ENCODE assay signal across 30 cellular contexts in genomic region chr6:46963626-46964025, GRCh38. TPM values are rescaled to one million over a fixed set of nuclear protein-coding genes. Genes with fewer than 3 reads are reported as not detected.
DNase-seq lines count a peak whose midpoint lies in the region; ATAC-seq, FAIRE-seq and TF ChIP-seq lines count a peak whose summit lies in the region.
"Had no signal": no experiment of that assay in that cellular context is flagged by ENCODE, and none has a peak within 500 bp of the region (broad histone marks: within the 10 kb centered on the region; RNA-seq: fewer than 3 reads in every experiment).

No MANE protein-coding gene starts in this region.

- peak; percentile 55 for DNase-seq in Daoy (ENCODE audit: low read depth)
- DNase-seq in RCC 7860 (ENCODE audit: low spot score), result peak; percentile 33
- peak; percentile 63 for DNase-seq in fibroblast of the aortic adventitia (ENCODE audit: low read depth)
- no peak for DNase-seq in left lung
- no peak for DNase-seq in NCI-H1436 (lab: John Stamatoyannopoulos, UW)
- no peak for DNase-seq in upper lobe of right lung
- DNase-seq in left colon, result no peak
- DNase-seq in gastrocnemius medialis, result no peak
- DNase-seq: activated CD4-positive, alpha-beta T cell treated with anti-CD3 and anti-CD28 coated beads, Interleukin-2, amount 50 U/mL, for 4 hours; activated CD8-positive, alpha-beta memory T cell treated with anti-CD3 and anti-CD28 coated beads, Interleukin-2, amount 50 U/mL, for 48 hours; BE2C; Caco-2; DMS79; foreskin keratinocyte; HFFc6; kidney; mesenchymal stem cell; naive thymus-derived CD4-positive, alpha-beta T cell; NCI-H1105; NCI-H2029 treated with DMSO at 0.1 percent for 48 hours; NCI-H2227 treated with DMSO at 0.1 percent for 48 hours; NCI-H748 treated with DMSO at 0.1 percent for 48 hours; retina; stimulated activated CD4-positive, alpha-beta T cell treated with anti-CD3 and anti-CD28 coated beads, Interleukin-4, amount 100 ng/mL, for 1 hour had no signal

- H3K27me3 ChIP-seq in left lung, result no peaks in the 10 kb centered on the region
- no peaks in the 10 kb centered on the region for H3K27me3 ChIP-seq in upper lobe of right lung
- H3K27me3 ChIP-seq in gastrocnemius medialis, result peaks cover 0 to 4% (median 0%) of the 10 kb centered on the region in 3 donors
- H3K27me3 ChIP-seq: ascending aorta, vagina had no signal

- no peak for FAIRE-seq in RCC 7860 (lab: Jason Lieb, UNC)
- FAIRE-seq: A549, GM19239, kidney had no signal

- no peaks in the 10 kb centered on the region for H3K36me3 ChIP-seq in left lung
- no peaks in the 10 kb centered on the region for H3K36me3 ChIP-seq in upper lobe of right lung
- no peaks in the 10 kb centered on the region for H3K36me3 ChIP-seq in gastrocnemius medialis
- H3K36me3 ChIP-seq: ascending aorta, BE2C, vagina had no signal

- H3K27ac ChIP-seq in left lung, result no peak overlapping the region
- no peak overlapping the region for H3K27ac ChIP-seq in upper lobe of right lung
- H3K27ac ChIP-seq in gastrocnemius medialis, result no peak overlapping the region
- H3K27ac ChIP-seq: A549, ascending aorta, foreskin keratinocyte, vagina had no signal

- ATAC-seq in left lung, result peak; percentile 43
- no peak for ATAC-seq in upper lobe of right lung
- ATAC-seq in left colon, result no peak
- no peak for ATAC-seq in gastrocnemius medialis
- ATAC-seq: A549; activated T-helper 17 cell treated with anti-CD3 and anti-CD28 coated beads, Interleukin-2, amount 50 U/mL, for 72 hours; foreskin keratinocyte; naive thymus-derived CD4-positive, alpha-beta T cell; stimulated activated memory B cell treated with anti-CD40 and anti-IgM and Interleukin-4, amounts not matched to agents 10 μg/mL and 1 μg/mL and 100 μg/mL, for 72 hours had no signal

- intact Hi-C loops in left lung (cut with DNase I) (no loop called here), upper lobe of right lung (cut with DNase I) (no loop called here), left colon (cut with DNase I, micrococcal nuclease) (no loop called here), gastrocnemius medialis (cut with DNase I; ENCODE audit: low total_unique reads) (no loop called here)

- no peaks in the 10 kb centered on the region for H3K9me3 ChIP-seq in left lung
- H3K9me3 ChIP-seq in upper lobe of right lung, result no peaks in the 10 kb centered on the region
- no peaks in the 10 kb centered on the region for H3K9me3 ChIP-seq in gastrocnemius medialis
- H3K9me3 ChIP-seq: A549, ascending aorta, BE2C, Caco-2, vagina had no signal

- no peak overlapping the region for H3K4me3 ChIP-seq in fibroblast of the aortic adventitia (ENCODE audit: low read depth, low read length)
- no peak overlapping the region for H3K4me3 ChIP-seq in left lung
- no peak overlapping the region for H3K4me3 ChIP-seq in upper lobe of right lung
- no peak overlapping the region for H3K4me3 ChIP-seq in gastrocnemius medialis
- H3K4me3 ChIP-seq: A549, ascending aorta, vagina had no signal

- TF ChIP-seq CTCF in fibroblast of the aortic adventitia (IDR thresholded peaks at IDR 0.05; ENCODE audit: insufficient read depth, low read length) (no peak), left lung (IDR thresholded peaks at IDR 0.05) (no peak), upper lobe of right lung (IDR thresholded peaks at IDR 0.05) (no peak), gastrocnemius medialis (IDR thresholded peaks at IDR 0.05 in 4 of 5, conservative IDR thresholded peaks at IDR 0.05 in 1 of 5) (no peak)

- in situ Hi-C loops in gastrocnemius medialis (cut with MboI; ENCODE audit: low sequenced_read_pairs in 4 of 4), result no loop called here

- no peak for TF ChIP-seq POLR2A in gastrocnemius medialis (IDR thresholded peaks at IDR 0.05)

- H3K4me1 ChIP-seq in left lung, result peaks cover 4 to 8% of the 10 kb centered on the region in 2 donors
- peaks cover 16% of the 10 kb centered on the region for H3K4me1 ChIP-seq in upper lobe of right lung
- H3K4me1 ChIP-seq in gastrocnemius medialis, result peaks cover 0 to 4% of the 10 kb centered on the region in 2 donors
- H3K4me1 ChIP-seq: A549, BE2C, foreskin keratinocyte, vagina had no signal

RNA-seq across cellular contexts. Expression of gene ADGRF5, which starts 41.9 kb away (rescaled TPM):
- total RNA-seq in Daoy (2014; rRNA removed; shearing (Covaris generic)), result 0.11 TPM in 1 of 2 replicates, not detected in the other
- total RNA-seq in fibroblast of the aortic adventitia (ENCODE audit: low replicate concordance) (under 0.01 and 15.9 TPM in 2 replicates), left lung (100 to 1,000 TPM; 219 to 357 TPM), upper lobe of right lung (283 TPM), left colon (1 to 10 TPM; 3.2 to 3.8 TPM), gastrocnemius medialis (10 to 100 TPM; 27.6 to 49.2 (median 41.0) TPM)
- total RNA-seq: activated T-helper 17 cell treated with anti-CD3 and anti-CD28 coated beads, Interleukin-2, amount 50 U/mL, for 72 hours; Caco-2; foreskin keratinocyte; naive thymus-derived CD4-positive, alpha-beta T cell had no signal

Comparison
In these comparisons a context has a peak if more than half of its experiments do, and no peak if none do; other contexts are left out.
1. DNase-seq: peak in Daoy (single experiment), RCC 7860 (single experiment) and fibroblast of the aortic adventitia (single experiment); none in left lung (0 of 2), NCI-H1436 (single experiment), upper lobe of right lung (single experiment), left colon (0 of 2) and gastrocnemius medialis (0 of 2).